2 cellular contexts compared by ENCODE assay signal in the genomic region with DNA sequence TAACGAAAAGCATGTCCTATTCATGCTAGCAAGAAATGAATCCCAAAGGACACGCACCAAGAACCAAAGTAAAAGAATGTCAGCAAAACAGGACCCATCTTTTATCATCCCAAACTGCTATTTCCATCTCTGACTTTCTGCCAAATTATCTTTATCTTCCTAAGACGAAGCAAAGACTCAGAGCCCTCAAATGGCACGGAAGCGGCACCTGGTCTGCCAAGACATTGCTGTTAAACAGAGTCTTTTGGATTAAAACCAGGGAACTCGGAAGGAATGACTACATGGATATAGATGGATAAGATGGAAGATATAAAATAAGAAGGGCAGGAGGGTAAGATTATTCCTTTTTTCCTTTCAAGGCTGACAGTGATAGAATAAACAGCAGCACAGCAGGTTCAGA.
TF ChIP-seq lines count a peak whose summit lies in the region.

No MANE protein-coding gene starts in this region.

TF ChIP-seq in GM23338, 12 proteins besides CTCF, POLR2A, EP300 and RAD21 (continued from another document):
- TF ChIP-seq, protein P1, sequence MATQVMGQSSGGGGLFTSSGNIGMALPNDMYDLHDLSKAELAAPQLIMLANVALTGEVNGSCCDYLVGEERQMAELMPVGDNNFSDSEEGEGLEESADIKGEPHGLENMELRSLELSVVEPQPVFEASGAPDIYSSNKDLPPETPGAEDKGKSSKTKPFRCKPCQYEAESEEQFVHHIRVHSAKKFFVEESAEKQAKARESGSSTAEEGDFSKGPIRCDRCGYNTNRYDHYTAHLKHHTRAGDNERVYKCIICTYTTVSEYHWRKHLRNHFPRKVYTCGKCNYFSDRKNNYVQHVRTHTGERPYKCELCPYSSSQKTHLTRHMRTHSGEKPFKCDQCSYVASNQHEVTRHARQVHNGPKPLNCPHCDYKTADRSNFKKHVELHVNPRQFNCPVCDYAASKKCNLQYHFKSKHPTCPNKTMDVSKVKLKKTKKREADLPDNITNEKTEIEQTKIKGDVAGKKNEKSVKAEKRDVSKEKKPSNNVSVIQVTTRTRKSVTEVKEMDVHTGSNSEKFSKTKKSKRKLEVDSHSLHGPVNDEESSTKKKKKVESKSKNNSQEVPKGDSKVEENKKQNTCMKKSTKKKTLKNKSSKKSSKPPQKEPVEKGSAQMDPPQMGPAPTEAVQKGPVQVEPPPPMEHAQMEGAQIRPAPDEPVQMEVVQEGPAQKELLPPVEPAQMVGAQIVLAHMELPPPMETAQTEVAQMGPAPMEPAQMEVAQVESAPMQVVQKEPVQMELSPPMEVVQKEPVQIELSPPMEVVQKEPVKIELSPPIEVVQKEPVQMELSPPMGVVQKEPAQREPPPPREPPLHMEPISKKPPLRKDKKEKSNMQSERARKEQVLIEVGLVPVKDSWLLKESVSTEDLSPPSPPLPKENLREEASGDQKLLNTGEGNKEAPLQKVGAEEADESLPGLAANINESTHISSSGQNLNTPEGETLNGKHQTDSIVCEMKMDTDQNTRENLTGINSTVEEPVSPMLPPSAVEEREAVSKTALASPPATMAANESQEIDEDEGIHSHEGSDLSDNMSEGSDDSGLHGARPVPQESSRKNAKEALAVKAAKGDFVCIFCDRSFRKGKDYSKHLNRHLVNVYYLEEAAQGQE (IDR thresholded peaks at IDR 0.05; ENCODE audit: unreplicated experiment): no peak
- TF ChIP-seq, protein P2, sequence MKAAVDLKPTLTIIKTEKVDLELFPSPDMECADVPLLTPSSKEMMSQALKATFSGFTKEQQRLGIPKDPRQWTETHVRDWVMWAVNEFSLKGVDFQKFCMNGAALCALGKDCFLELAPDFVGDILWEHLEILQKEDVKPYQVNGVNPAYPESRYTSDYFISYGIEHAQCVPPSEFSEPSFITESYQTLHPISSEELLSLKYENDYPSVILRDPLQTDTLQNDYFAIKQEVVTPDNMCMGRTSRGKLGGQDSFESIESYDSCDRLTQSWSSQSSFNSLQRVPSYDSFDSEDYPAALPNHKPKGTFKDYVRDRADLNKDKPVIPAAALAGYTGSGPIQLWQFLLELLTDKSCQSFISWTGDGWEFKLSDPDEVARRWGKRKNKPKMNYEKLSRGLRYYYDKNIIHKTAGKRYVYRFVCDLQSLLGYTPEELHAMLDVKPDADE (IDR thresholded peaks at IDR 0.05): no peak
- TF ChIP-seq EZH2 (IDR thresholded peaks at IDR 0.05; ENCODE audit: low read depth, unreplicated experiment): no peak
- TF ChIP-seq JUNB (IDR thresholded peaks at IDR 0.05; ENCODE audit: unreplicated experiment): no peak
- no peak for TF ChIP-seq ZNF114 (CRISPR knock-in tag; IDR thresholded peaks at IDR 0.05)
- TF ChIP-seq EZH2phosphoT487 (IDR thresholded peaks at IDR 0.05; ENCODE audit: unreplicated experiment): no peak
- TF ChIP-seq, protein P3, sequence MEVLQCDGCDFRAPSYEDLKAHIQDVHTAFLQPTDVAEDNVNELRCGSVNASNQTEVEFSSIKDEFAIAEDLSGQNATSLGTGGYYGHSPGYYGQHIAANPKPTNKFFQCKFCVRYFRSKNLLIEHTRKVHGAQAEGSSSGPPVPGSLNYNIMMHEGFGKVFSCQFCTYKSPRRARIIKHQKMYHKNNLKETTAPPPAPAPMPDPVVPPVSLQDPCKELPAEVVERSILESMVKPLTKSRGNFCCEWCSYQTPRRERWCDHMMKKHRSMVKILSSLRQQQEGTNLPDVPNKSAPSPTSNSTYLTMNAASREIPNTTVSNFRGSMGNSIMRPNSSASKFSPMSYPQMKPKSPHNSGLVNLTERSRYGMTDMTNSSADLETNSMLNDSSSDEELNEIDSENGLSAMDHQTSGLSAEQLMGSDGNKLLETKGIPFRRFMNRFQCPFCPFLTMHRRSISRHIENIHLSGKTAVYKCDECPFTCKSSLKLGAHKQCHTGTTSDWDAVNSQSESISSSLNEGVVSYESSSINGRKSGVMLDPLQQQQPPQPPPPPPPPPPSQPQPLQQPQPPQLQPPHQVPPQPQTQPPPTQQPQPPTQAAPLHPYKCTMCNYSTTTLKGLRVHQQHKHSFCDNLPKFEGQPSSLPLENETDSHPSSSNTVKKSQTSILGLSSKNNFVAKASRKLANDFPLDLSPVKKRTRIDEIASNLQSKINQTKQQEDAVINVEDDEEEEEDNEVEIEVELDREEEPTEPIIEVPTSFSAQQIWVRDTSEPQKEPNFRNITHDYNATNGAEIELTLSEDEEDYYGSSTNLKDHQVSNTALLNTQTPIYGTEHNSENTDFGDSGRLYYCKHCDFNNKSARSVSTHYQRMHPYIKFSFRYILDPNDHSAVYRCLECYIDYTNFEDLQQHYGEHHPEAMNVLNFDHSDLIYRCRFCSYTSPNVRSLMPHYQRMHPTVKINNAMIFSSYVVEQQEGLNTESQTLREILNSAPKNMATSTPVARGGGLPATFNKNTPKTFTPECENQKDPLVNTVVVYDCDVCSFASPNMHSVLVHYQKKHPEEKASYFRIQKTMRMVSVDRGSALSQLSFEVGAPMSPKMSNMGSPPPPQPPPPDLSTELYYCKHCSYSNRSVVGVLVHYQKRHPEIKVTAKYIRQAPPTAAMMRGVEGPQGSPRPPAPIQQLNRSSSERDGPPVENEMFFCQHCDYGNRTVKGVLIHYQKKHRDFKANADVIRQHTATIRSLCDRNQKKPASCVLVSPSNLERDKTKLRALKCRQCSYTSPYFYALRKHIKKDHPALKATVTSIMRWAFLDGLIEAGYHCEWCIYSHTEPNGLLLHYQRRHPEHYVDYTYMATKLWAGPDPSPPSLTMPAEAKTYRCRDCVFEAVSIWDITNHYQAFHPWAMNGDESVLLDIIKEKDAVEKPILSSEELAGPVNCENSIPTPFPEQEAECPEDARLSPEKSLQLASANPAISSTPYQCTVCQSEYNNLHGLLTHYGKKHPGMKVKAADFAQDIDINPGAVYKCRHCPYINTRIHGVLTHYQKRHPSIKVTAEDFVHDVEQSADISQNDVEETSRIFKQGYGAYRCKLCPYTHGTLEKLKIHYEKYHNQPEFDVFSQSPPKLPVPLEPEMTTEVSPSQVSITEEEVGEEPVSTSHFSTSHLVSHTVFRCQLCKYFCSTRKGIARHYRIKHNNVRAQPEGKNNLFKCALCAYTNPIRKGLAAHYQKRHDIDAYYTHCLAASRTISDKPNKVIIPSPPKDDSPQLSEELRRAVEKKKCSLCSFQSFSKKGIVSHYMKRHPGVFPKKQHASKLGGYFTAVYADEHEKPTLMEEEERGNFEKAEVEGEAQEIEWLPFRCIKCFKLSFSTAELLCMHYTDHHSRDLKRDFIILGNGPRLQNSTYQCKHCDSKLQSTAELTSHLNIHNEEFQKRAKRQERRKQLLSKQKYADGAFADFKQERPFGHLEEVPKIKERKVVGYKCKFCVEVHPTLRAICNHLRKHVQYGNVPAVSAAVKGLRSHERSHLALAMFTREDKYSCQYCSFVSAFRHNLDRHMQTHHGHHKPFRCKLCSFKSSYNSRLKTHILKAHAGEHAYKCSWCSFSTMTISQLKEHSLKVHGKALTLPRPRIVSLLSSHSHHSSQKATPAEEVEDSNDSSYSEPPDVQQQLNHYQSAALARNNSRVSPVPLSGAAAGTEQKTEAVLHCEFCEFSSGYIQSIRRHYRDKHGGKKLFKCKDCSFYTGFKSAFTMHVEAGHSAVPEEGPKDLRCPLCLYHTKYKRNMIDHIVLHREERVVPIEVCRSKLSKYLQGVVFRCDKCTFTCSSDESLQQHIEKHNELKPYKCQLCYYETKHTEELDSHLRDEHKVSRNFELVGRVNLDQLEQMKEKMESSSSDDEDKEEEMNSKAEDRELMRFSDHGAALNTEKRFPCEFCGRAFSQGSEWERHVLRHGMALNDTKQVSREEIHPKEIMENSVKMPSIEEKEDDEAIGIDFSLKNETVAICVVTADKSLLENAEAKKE (CRISPR knock-in tag; IDR thresholded peaks at IDR 0.05): no peak
- no peak; the same call in 1 of the 2 replicates for TF ChIP-seq POLR2AphosphoS5 (IDR thresholded peaks at IDR 0.05; ENCODE audit: low read depth)
- TF ChIP-seq ZNF331 (CRISPR knock-in tag; IDR thresholded peaks at IDR 0.05; ENCODE audit: low read depth): no peak
- TF ChIP-seq CREB1 (CRISPR knock-in tag; IDR thresholded peaks at IDR 0.05; ENCODE audit: low read depth): no peak

TF ChIP-seq in WTC11, 78 proteins besides CTCF, POLR2A, EP300 and RAD21 (continued from another document):
- TF ChIP-seq ZNF671 (CRISPR knock-in tag; IDR thresholded peaks at IDR 0.05): no peak
TF ChIP-seq in WTC11: peak in this region for 0.
